Comparison of ENCODE assay signal across 9 cellular contexts in the genomic region with DNA sequence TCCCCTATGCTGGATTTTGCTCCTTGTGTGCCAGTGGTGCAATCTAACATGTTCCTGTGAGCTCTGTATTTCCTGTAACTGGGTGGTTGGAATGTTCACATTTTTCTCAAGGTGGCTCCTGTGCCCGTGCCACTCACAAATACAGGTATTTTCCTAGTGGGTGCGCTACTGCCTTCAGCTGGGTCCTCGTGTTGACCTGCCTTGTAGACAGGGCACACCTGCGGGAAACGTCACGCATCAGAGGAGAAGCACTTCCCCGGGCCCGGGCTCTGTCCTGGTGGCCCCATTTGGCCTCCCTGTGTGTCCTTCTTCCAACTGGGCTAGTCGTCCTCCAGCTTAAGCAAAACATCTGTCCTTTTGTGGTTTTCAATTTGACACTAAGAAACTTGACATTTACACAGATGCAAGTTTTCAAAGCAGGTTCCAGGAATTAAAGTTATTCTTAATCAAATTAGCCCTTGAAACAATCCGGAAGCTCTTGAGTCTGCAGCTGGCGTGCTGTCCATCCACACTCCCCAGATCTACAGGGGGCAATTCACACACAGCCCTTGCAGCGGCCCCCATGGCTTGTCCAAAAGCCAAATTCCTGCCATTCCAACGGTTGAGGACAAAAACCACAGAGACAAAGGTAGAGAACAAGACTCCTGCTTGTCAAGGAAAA.
DNase-seq lines count a peak whose midpoint lies in the region; ATAC-seq and TF ChIP-seq lines count a peak whose summit lies in the region.
"Had no signal": no experiment of that assay in that cellular context is flagged by ENCODE, and none has a peak within 500 bp of the region (broad histone marks: within the 10 kb centered on the region; RNA-seq: fewer than 3 reads in every experiment).

No MANE protein-coding gene starts in this region.

- H3K27me3 ChIP-seq in H7 (ENCODE audit: control insufficient read depth, insufficient read depth, low read length) (no peaks in the 10 kb centered on the region), Panc1 (ENCODE audit: control insufficient read depth, insufficient read depth, low read length) (no peaks in the 10 kb centered on the region), foreskin keratinocyte (no peaks in the 10 kb centered on the region)
- H3K27me3 ChIP-seq: adrenal gland had no signal

- DNase-seq in H7, result peak; percentile 72
- no peak for DNase-seq in Panc1 (ENCODE audit: low read depth, low spot score)
- DNase-seq in foreskin keratinocyte, result peak; percentile 44 to 60
- peak; percentile 33 for DNase-seq in retina
- no peak for DNase-seq in occipital lobe (lab: John Stamatoyannopoulos, UW)
- DNase-seq in activated effector memory CD4-positive, alpha-beta T cell treated with Interleukin-2 at 50 U/mL for 16 hours, result no peak
- DNase-seq: adrenal gland had no signal

- ATAC-seq in Panc1, result no peak; the same call in 1 of the 2 replicates
- no peak for ATAC-seq in foreskin keratinocyte
- ATAC-seq in HG02970 (IDR thresholded peaks at IDR 0.05; ENCODE audit: low FRiP score, unreplicated experiment), result no peak

- H3K36me3 ChIP-seq in H7 (replicated peaks; ENCODE audit: control insufficient read depth, insufficient read depth, low read length) (no peaks in the 10 kb centered on the region), Panc1 (ENCODE audit: control insufficient read depth, insufficient read depth, low read length) (no peaks in the 10 kb centered on the region)
- H3K36me3 ChIP-seq: adrenal gland had no signal

- H3K27ac ChIP-seq in Panc1 (ENCODE audit: low read length) (peak overlapping the region; percentile 23; the same call in 1 of the 2 replicates), foreskin keratinocyte (peak overlapping the region; percentile 74)
- H3K27ac ChIP-seq: adrenal gland, parathyroid adenoma had no signal

- TF ChIP-seq CTCF in Panc1 (IDR thresholded peaks at IDR 0.05), result no peak
- no peak for TF ChIP-seq CTCF in foreskin keratinocyte (conservative IDR thresholded peaks at IDR 0.05)

- BruUV-seq in Panc1 (replicated peaks; lab: Mats Ljungman, UMichigan), result no TSS peak

- H3K4me3 ChIP-seq in H7 (ENCODE audit: insufficient read depth, low read depth, low read length) (no peak overlapping the region), Panc1 (ENCODE audit: low read depth in 2 of 2, low read length in 2 of 2) (no peak overlapping the region)
- H3K4me3 ChIP-seq: adrenal gland had no signal

- H3K4me1 ChIP-seq in Panc1 (ENCODE audit: control insufficient read depth, insufficient read depth, low read length) (0 out of 2 replicates have a peak, but pooled peaks cover 5% of the 10 kb centered on the region), foreskin keratinocyte (peaks cover 39% of the 10 kb centered on the region)
- H3K4me1 ChIP-seq: adrenal gland, parathyroid adenoma had no signal

- intact Hi-C loops in Panc1 (cut with micrococcal nuclease; ENCODE audit: unreplicated experiment), result no loop called here

- in situ Hi-C loops in Panc1 (cut with HindIII; ENCODE audit: low pct_unique_long_range_greater_than_20kb, low sequenced_read_pairs), result no loop called here

- CTCF ChIA-PET in Panc1 (lab: Charles Lee), result no interaction called here

- no peaks in the 10 kb centered on the region for H3K9me3 ChIP-seq in Panc1 (ENCODE audit: control insufficient read depth, insufficient read depth, low read depth, low read length)
- H3K9me3 ChIP-seq: adrenal gland had no signal

- POLR2A ChIA-PET in Panc1 (lab: Charles Lee), result interaction anchor here (0.6 kb wide), 1 partner anchor 20 kb away, joined by 3 read pairs; no protein-coding TSS in a partner anchor

Comparison
In these comparisons a context has a peak if more than half of its experiments do, and no peak if none do; other contexts are left out.
1. DNase-seq: peak in H7 (single experiment), foreskin keratinocyte (2 of 2) and retina (single experiment); none in Panc1 (single experiment), occipital lobe (single experiment) and activated effector memory CD4-positive, alpha-beta T cell treated with Interleukin-2 at 50 U/mL for 16 hours (single experiment).